In genomic region chr5:94618029-94618492, GRCh38 we compare ENCODE assay signal across 8 cellular contexts. TPM values are rescaled to one million over a fixed set of nuclear protein-coding genes. Genes with fewer than 3 reads are reported as not detected.
DNase-seq lines count a peak whose midpoint lies in the region; ATAC-seq and TF ChIP-seq lines count a peak whose summit lies in the region.

No MANE protein-coding gene starts in this region.

- H3K4me1 ChIP-seq in body of pancreas = peaks cover 22% of the 10 kb centered on the region

- no peaks in the 10 kb centered on the region for H3K9me3 ChIP-seq in body of pancreas

- no peaks in the 10 kb centered on the region for H3K9me3 Mint-ChIP-seq in Calu3 (ENCODE audit: low read depth, unreplicated experiment)

- peak overlapping the region; percentile 89 for H3K27ac Mint-ChIP-seq in Calu3 (ENCODE audit: unreplicated experiment)

- H3K27ac ChIP-seq in body of pancreas = peak overlapping the region; percentile 73 to 91 (median 82)

- peak; percentile 39 for ATAC-seq in GM19395 (IDR thresholded peaks at IDR 0.05; ENCODE audit: unreplicated experiment)
- ATAC-seq in HG03439 (IDR thresholded peaks at IDR 0.05; ENCODE audit: unreplicated experiment) = peak; percentile 32
- peak; percentile 84 for ATAC-seq in body of pancreas

- peaks cover 16% of the 10 kb centered on the region for H3K4me1 Mint-ChIP-seq in Calu3 (ENCODE audit: low read depth, unreplicated experiment)

- H3K4me3 ChIP-seq in body of pancreas (peak overlapping the region; percentile 50 to 98), iPS-11a (ENCODE audit: low read depth, low read length) (peak overlapping the region; percentile 95)

- no peak for TF ChIP-seq POLR2A in body of pancreas (IDR thresholded peaks at IDR 0.05)

- DNase-seq in Calu3 = peak; percentile 54
- DNase-seq in NOMO-1 treated with dmso at 0.1 percent for 144 hours (lab: John Stamatoyannopoulos, UW; ENCODE audit: unreplicated experiment) = peak; percentile 61
- peak; percentile 75 to 84 (median 80) for DNase-seq in body of pancreas
- DNase-seq in renal cortical epithelial cell (ENCODE audit: low read depth) = peak; percentile 57
- no peak for DNase-seq in NCI-H128 (lab: John Stamatoyannopoulos, UW; ENCODE audit: unreplicated experiment)

- 0% methylated on average over 2 to 23 of the region's 23 CpGs for WGBS in body of pancreas, 2 donors

- H3K4me3 Mint-ChIP-seq in Calu3 (ENCODE audit: low read depth, unreplicated experiment) = peak overlapping the region; percentile 99

- TF ChIP-seq CTCF in Calu3 (IDR thresholded peaks at IDR 0.05; ENCODE audit: unreplicated experiment) (no peak), body of pancreas (IDR thresholded peaks at IDR 0.05) (peak in 1 of 7 experiments; percentile 14)

- H3K36me3 Mint-ChIP-seq in Calu3 (ENCODE audit: insufficient read depth, unreplicated experiment) = peaks cover 25% of the 10 kb centered on the region

- no peaks in the 10 kb centered on the region for H3K27me3 Mint-ChIP-seq in Calu3 (ENCODE audit: unreplicated experiment)

- no TSS peak for BruUV-seq in Calu3 (replicated peaks; lab: Mats Ljungman, UMichigan)

- CTCF ChIA-PET in Calu3 (lab: Charles Lee) = interaction anchor here (1.6 kb wide), 1 partner anchor 120 kb away, joined by 3 read pairs; no protein-coding TSS in a partner anchor

- H3K27me3 ChIP-seq in body of pancreas = no peaks in the 10 kb centered on the region

- no peaks in the 10 kb centered on the region for H3K36me3 ChIP-seq in body of pancreas (replicated peaks in 1 of 2; ENCODE audit: insufficient read depth in 1 of 2, low read depth in 2 of 2)

- intact Hi-C loops in Calu3 (cut with micrococcal nuclease; ENCODE audit: unreplicated experiment) (loop anchor here (10.0 kb wide), 1 partner anchor 237 kb away; no protein-coding TSS in a partner anchor), body of pancreas (cut with DNase I) (no loop called here)

RNA-seq across cellular contexts. Expression of gene KIAA0825, which starts 0.3 kb away (rescaled TPM):
- total RNA-seq in Calu3 (2022) (1.4 and 1.9 TPM in 2 replicates), body of pancreas (1 to 10 TPM; 5.7 to 6.6 TPM), renal cortical epithelial cell (3.3 and 10.8 TPM in 2 replicates)

RNA-seq across cellular contexts. Expression of gene SLF1, which starts 0.4 kb away (rescaled TPM):
- total RNA-seq in Calu3 (2022) (15.2 and 17.9 TPM in 2 replicates), body of pancreas (10 to 100 TPM in 1 of 2 donors, 1 to 10 TPM in 1; 2.3 to 11.2 TPM), renal cortical epithelial cell (5.1 and 6.4 TPM in 2 replicates)

Comparison
In these comparisons a context has a peak if more than half of its experiments do, and no peak if none do; other contexts are left out.
1. ATAC-seq: peak in every context shown above with its lines; median percentile 84 in body of pancreas; 39 in GM19395; 32 in HG03439.